29 cellular contexts compared by ENCODE assay signal in the genomic region with DNA sequence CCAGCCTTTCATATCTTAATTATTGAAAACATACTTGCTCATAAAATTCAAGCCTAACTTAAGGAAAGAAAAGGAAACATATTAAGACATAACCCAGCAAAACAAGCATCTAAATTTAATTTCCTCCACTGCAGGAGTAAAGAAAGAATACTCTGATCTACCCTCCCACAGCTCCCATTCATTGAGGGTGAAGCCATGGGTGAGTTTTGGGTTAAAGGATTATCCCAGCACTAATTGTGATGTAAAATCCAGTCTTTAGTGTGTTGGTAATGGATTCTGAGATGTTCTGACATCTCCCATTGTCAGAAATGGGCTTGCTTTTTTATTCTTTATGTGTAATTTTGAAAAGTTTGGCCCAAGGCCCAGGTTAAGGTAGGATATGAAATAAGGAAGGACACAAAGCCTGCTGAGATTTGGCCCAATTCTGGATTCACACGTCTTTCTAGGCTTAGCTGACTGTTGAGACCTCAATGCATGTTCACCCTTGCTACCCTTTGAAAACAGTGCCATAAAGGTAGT. TPM values are rescaled to one million over a fixed set of nuclear protein-coding genes. Genes with fewer than 3 reads are reported as not detected.
"Had no signal": no experiment of that assay in that cellular context is flagged by ENCODE, and none has a peak within 500 bp of the region (broad histone marks: within the 10 kb centered on the region; RNA-seq: fewer than 3 reads in every experiment).

No MANE protein-coding gene starts in this region.

- H3K27ac Mint-ChIP-seq: immature natural killer cell; mesothelial cell of epicardium; naive B cell; natural killer cell treated with Interleukin-12 subunit alpha and Interleukin-12 subunit beta and Interleukin-15 and Interleukin-18, amount 100 ng/mL, for 72 hours; progenitor cell of endocrine pancreas; stimulated activated naive CD8-positive, alpha-beta T cell treated with anti-CD3 and anti-CD28 coated beads, Interleukin-15, amount 100 ng/mL, for 72 hours had no signal

- H3K9me3 Mint-ChIP-seq: immature natural killer cell; natural killer cell treated with Interleukin-12 subunit alpha and Interleukin-12 subunit beta and Interleukin-15 and Interleukin-18, amount 100 ng/mL, for 72 hours; stimulated activated naive CD8-positive, alpha-beta T cell treated with anti-CD3 and anti-CD28 coated beads, Interleukin-15, amount 100 ng/mL, for 72 hours had no signal

- H3K4me1 ChIP-seq: parathyroid adenoma, right lobe of liver had no signal

- H3K4me3 ChIP-seq: heart right ventricle, mucosa of descending colon, right lobe of liver, smooth muscle cell, thyroid gland had no signal

- H3K36me3 Mint-ChIP-seq: immature natural killer cell; naive B cell; natural killer cell treated with Interleukin-12 subunit alpha and Interleukin-12 subunit beta and Interleukin-15 and Interleukin-18, amount 100 ng/mL, for 72 hours had no signal

- H3K27me3 ChIP-seq: heart right ventricle, right lobe of liver, thyroid gland had no signal

- H3K79me2 ChIP-seq: parathyroid adenoma had no signal

- H3K4me2 ChIP-seq: smooth muscle cell had no signal

- H3K36me3 ChIP-seq: right lobe of liver, thyroid gland had no signal

- H3K9ac ChIP-seq: parathyroid adenoma had no signal

- DNase-seq: cerebellar nuclear complex; cortex of kidney; effector CD4-positive, alpha-beta T cell; foreskin fibroblast; glutamatergic neuron; heart right ventricle; hypothalamus; immature natural killer cell; islet precursor cell; kidney glomerular epithelial cell; mesenchymal stem cell; mucosa of descending colon; naive B cell; right lobe of liver; stimulated activated CD4-positive, alpha-beta T cell treated with anti-CD3 and anti-CD28 coated beads, Interleukin-12 subunit alpha, Interleukin-12 subunit beta, amount 100 ng/mL, for 4 hours; stimulated activated CD4-positive, alpha-beta T cell treated with anti-CD3 and anti-CD28 coated beads, Interleukin-1b, Interleukin-23, amount 100 ng/mL, for 48 hours; stimulated activated CD4-positive, alpha-beta T cell treated with anti-CD3 and anti-CD28 coated beads, Interleukin-4, amount 100 ng/mL, for 1 hour; stimulated activated CD8-positive, alpha-beta memory T cell treated with anti-CD3 and anti-CD28 coated beads, Interleukin-4, amount 100 ng/mL, for 48 hours; stimulated activated naive CD4-positive, alpha-beta T cell; stimulated activated naive CD8-positive, alpha-beta T cell treated with anti-CD3 and anti-CD28 coated beads, Interleukin-15, amount 100 ng/mL, for 72 hours; thyroid gland; trophoblast cell had no signal

- H3K27me3 Mint-ChIP-seq: naive B cell; progenitor cell of endocrine pancreas; stimulated activated naive CD8-positive, alpha-beta T cell treated with anti-CD3 and anti-CD28 coated beads, Interleukin-15, amount 100 ng/mL, for 72 hours had no signal

- H3K27ac ChIP-seq: parathyroid adenoma, right lobe of liver, thyroid gland had no signal

- H3K4me1 Mint-ChIP-seq: immature natural killer cell; mesothelial cell of epicardium; naive B cell; neural crest cell; stimulated activated naive CD8-positive, alpha-beta T cell treated with anti-CD3 and anti-CD28 coated beads, Interleukin-15, amount 100 ng/mL, for 72 hours had no signal

- H2AFZ ChIP-seq: parathyroid adenoma had no signal

- H3K9me3 ChIP-seq: mucosa of descending colon, right lobe of liver, thyroid gland had no signal

- H3K4me3 Mint-ChIP-seq: immature natural killer cell; mesothelial cell of epicardium; naive B cell; natural killer cell treated with Interleukin-12 subunit alpha and Interleukin-12 subunit beta and Interleukin-15 and Interleukin-18, amount 100 ng/mL, for 72 hours; neural crest cell; stimulated activated naive CD8-positive, alpha-beta T cell treated with anti-CD3 and anti-CD28 coated beads, Interleukin-15, amount 100 ng/mL, for 72 hours had no signal

RNA-seq across cellular contexts. Expression of a gene that starts 50.4 kb away (rescaled TPM):
- total RNA-seq: natural killer cell treated with Interleukin-12 subunit alpha and Interleukin-12 subunit beta and Interleukin-15 and Interleukin-18, amount 100 ng/mL, for 72 hours; osteoblast; smooth muscle cell had no signal
- polyA plus RNA-seq: immature natural killer cell, smooth muscle cell had no signal
